In the genomic region with DNA sequence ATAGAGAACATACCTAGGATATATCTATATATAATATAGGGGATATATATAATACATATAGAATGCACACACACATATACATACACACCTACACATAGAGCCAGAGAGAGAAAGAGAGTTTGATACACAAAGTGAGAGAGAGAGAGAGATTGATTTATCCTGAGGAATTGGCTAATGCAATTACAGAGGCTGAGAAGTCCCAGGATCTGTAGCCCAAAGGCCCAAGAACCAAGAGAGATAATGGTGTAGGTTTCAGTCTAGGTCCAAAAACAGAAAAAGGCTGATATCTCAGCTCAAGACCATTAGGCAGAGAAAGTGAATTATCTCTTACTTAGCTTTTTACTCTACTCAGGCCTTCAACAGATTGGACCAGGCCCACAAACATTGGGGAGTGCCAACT, we compare ENCODE assay signal across 24 cellular contexts.
"Had no signal": no experiment of that assay in that cellular context is flagged by ENCODE, and none has a peak within 500 bp of the region (broad histone marks: within the 10 kb centered on the region; RNA-seq: fewer than 3 reads in every experiment).

No MANE protein-coding gene starts in this region.

- H3K36me3 ChIP-seq: colonic mucosa, esophagus muscularis mucosa, esophagus squamous epithelium, gastrocnemius medialis, gastroesophageal sphincter, heart left ventricle, heart right ventricle had no signal

- H3K27ac ChIP-seq: colonic mucosa, coronary artery, dorsolateral prefrontal cortex, epithelial cell of prostate, esophagus muscularis mucosa, esophagus squamous epithelium, foreskin keratinocyte, gastrocnemius medialis, gastroesophageal sphincter had no signal

- H3K9me3 ChIP-seq: colonic mucosa, esophagus muscularis mucosa, esophagus squamous epithelium, gastrocnemius medialis, gastroesophageal sphincter, heart left ventricle had no signal

- H3K9me3 Mint-ChIP-seq: dendritic cell treated with granulocyte-macrophage colony-stimulating factor and Interleukin-4, amounts not matched to agents 40 ng/mL and 50 ng/mL, for 4 days; endodermal cell had no signal

- H3K27me3 ChIP-seq: colonic mucosa, dorsolateral prefrontal cortex, esophagus muscularis mucosa, esophagus squamous epithelium, foreskin keratinocyte, gastrocnemius medialis, gastroesophageal sphincter, heart left ventricle, heart right ventricle had no signal

- H3K4me1 Mint-ChIP-seq: endodermal cell had no signal

- ATAC-seq: effector memory CD8-positive, alpha-beta T cell; esophagus mucosa; foreskin keratinocyte; gastrocnemius medialis; gastroesophageal sphincter had no signal

- H3K4me3 Mint-ChIP-seq: dendritic cell treated with granulocyte-macrophage colony-stimulating factor and Interleukin-4, amounts not matched to agents 40 ng/mL and 50 ng/mL, for 4 days; effector memory CD8-positive, alpha-beta T cell; endodermal cell had no signal

- DNase-seq: colonic mucosa; cortex of kidney; dermis blood vessel endothelial cell; dorsolateral prefrontal cortex; effector CD4-positive, alpha-beta T cell; effector CD8-positive, alpha-beta T cell; effector memory CD4-positive, alpha-beta T cell; effector memory CD8-positive, alpha-beta T cell; endodermal cell; erythroblast; esophagus squamous epithelium; foreskin keratinocyte; foreskin melanocyte; gastrocnemius medialis; glutamatergic neuron; head of caudate nucleus; heart left ventricle; heart right ventricle had no signal

- H3K27ac Mint-ChIP-seq: dendritic cell treated with granulocyte-macrophage colony-stimulating factor and Interleukin-4, amounts not matched to agents 40 ng/mL and 50 ng/mL, for 4 days; effector memory CD8-positive, alpha-beta T cell; endodermal cell had no signal

- H3K4me3 ChIP-seq: colonic mucosa, coronary artery, dorsolateral prefrontal cortex, esophagus muscularis mucosa, esophagus squamous epithelium, gastrocnemius medialis, gastroesophageal sphincter, heart left ventricle, heart right ventricle had no signal

- H3K4me1 ChIP-seq: colonic mucosa, esophagus squamous epithelium, foreskin keratinocyte, gastrocnemius medialis had no signal

- H3K27me3 Mint-ChIP-seq: dendritic cell treated with granulocyte-macrophage colony-stimulating factor and Interleukin-4, amounts not matched to agents 40 ng/mL and 50 ng/mL, for 4 days; effector memory CD8-positive, alpha-beta T cell had no signal
